ENCODE assay signal across 2 cellular contexts in genomic region chr17:21245703-21246102, GRCh38.
TF ChIP-seq lines count a peak whose summit lies in the region.

No MANE protein-coding gene starts in this region.

TF ChIP-seq in GM23338, 12 proteins besides CTCF, POLR2A, EP300 and RAD21:
- TF ChIP-seq NANOG (IDR thresholded peaks at IDR 0.05; ENCODE audit: borderline replicate concordance) (no peak), EZH2phosphoT487 (IDR thresholded peaks at IDR 0.05; ENCODE audit: unreplicated experiment) (no peak), ZNF331 (CRISPR knock-in tag; IDR thresholded peaks at IDR 0.05; ENCODE audit: low read depth) (no peak), ZNF114 (CRISPR knock-in tag; IDR thresholded peaks at IDR 0.05) (no peak), REST (IDR thresholded peaks at IDR 0.05; ENCODE audit: unreplicated experiment) (no peak), EZH2 (IDR thresholded peaks at IDR 0.05; ENCODE audit: low read depth, unreplicated experiment) (no peak), ZNF462 (CRISPR knock-in tag; IDR thresholded peaks at IDR 0.05) (no peak), CREB1 (CRISPR knock-in tag; IDR thresholded peaks at IDR 0.05; ENCODE audit: low read depth) (no peak), JUNB (IDR thresholded peaks at IDR 0.05; ENCODE audit: unreplicated experiment) (no peak), STAT1 (IDR thresholded peaks at IDR 0.05; ENCODE audit: unreplicated experiment) (no peak), POLR2AphosphoS5 (IDR thresholded peaks at IDR 0.05; ENCODE audit: low read depth) (no peak), ETS1 (IDR thresholded peaks at IDR 0.05) (no peak)

TF ChIP-seq in H1, 55 proteins besides CTCF, POLR2A, EP300 and RAD21:
- TF ChIP-seq MAFK (IDR thresholded peaks at IDR 0.05; ENCODE audit: low read depth, low read length) (no peak), KDM1A (IDR thresholded peaks at IDR 0.05; ENCODE audit: borderline replicate concordance, low read length) (no peak), CHD7 (IDR thresholded peaks at IDR 0.05; ENCODE audit: insufficient replicate concordance, low read length) (no peak)
